28 cellular contexts compared by ENCODE assay signal in genomic region chrX:40530471-40530870, GRCh38. TPM values are rescaled to one million over a fixed set of nuclear protein-coding genes. Genes with fewer than 3 reads are reported as not detected.
DNase-seq lines count a peak whose midpoint lies in the region; ATAC-seq and TF ChIP-seq lines count a peak whose summit lies in the region.
"Had no signal": no experiment of that assay in that cellular context is flagged by ENCODE, and none has a peak within 500 bp of the region (broad histone marks: within the 10 kb centered on the region; RNA-seq: fewer than 3 reads in every experiment).

No MANE protein-coding gene starts in this region.

- H3K79me2 ChIP-seq in hepatocyte = no peaks in the 10 kb centered on the region

- POLR2A ChIA-PET in Caco-2 (lab: Charles Lee) = no interaction called here

- BruUV-seq in Caco-2 (replicated peaks; lab: Mats Ljungman, UMichigan) = no TSS peak

- no peaks in the 10 kb centered on the region for H3K9me2 ChIP-seq in hepatocyte (replicated peaks; ENCODE audit: insufficient read depth)

- no peaks in the 10 kb centered on the region for H3K27me3 ChIP-seq in Caco-2 (replicated peaks; ENCODE audit: control insufficient read depth, insufficient read depth, low read length)
- no peaks in the 10 kb centered on the region for H3K27me3 ChIP-seq in hepatocyte

- WGBS in hepatocyte (ENCODE audit: low lambda C conversion rate, missing lambda C conversion rate) = 40% methylated on average over 2 of the region's 3 CpGs

- H3K36me3 ChIP-seq in Caco-2 (ENCODE audit: control insufficient read depth, insufficient read depth, low read length) = no peaks in the 10 kb centered on the region
- no peaks in the 10 kb centered on the region for H3K36me3 ChIP-seq in hepatocyte (replicated peaks; ENCODE audit: insufficient read depth, low read depth)
- H3K36me3 ChIP-seq: BLaER1 treated with 17β-estradiol and CSF1 and Interleukin-3, amounts not matched to agents 10 nM and 100 nM had no signal

- H3K4me3 ChIP-seq in Caco-2 (ENCODE audit: low read depth, low read length) (no peak overlapping the region), hepatocyte (no peak overlapping the region)
- H3K4me3 ChIP-seq: BLaER1 treated with 17β-estradiol and CSF1 and Interleukin-3, amounts not matched to agents 10 nM and 100 nM; GM12878; GM23248 had no signal

- TF ChIP-seq CTCF in Caco-2 (IDR thresholded peaks at IDR 0.05; ENCODE audit: insufficient read depth in 1 of 2, low read depth in 1 of 2, low read length in 1 of 2, severe bottlenecking in 1 of 2, unreplicated experiment in 1 of 2) (no peak), hepatocyte (IDR thresholded peaks at IDR 0.05; ENCODE audit: poor library complexity) (no peak), nephron progenitor cell (IDR thresholded peaks at IDR 0.05) (no peak)

- H3K36me3 Mint-ChIP-seq in Caco-2 (ENCODE audit: insufficient read depth, unreplicated experiment) (no peaks in the 10 kb centered on the region), nephron progenitor cell (ENCODE audit: low read depth) (no peaks in the 10 kb centered on the region)
- H3K36me3 Mint-ChIP-seq: T-cell had no signal

- CTCF ChIA-PET in Caco-2 (lab: Charles Lee) = no interaction called here

- H3K4me1 ChIP-seq in Caco-2 (peaks cover 9% of the 10 kb centered on the region), hepatocyte (ENCODE audit: insufficient read depth) (peaks cover 6% of the 10 kb centered on the region)
- H3K4me1 ChIP-seq: BLaER1 treated with 17β-estradiol and CSF1 and Interleukin-3, amounts not matched to agents 10 nM and 100 nM had no signal

- H3K4me1 Mint-ChIP-seq in Caco-2 (ENCODE audit: low read depth, unreplicated experiment) (no peaks in the 10 kb centered on the region), nephron progenitor cell (peaks cover 36% of the 10 kb centered on the region)
- H3K4me1 Mint-ChIP-seq: T-cell had no signal

- DNase-seq in Caco-2 (peak; percentile 35 to 76), NCI-H69 (lab: John Stamatoyannopoulos, UW) (peak; percentile 17), hepatocyte (ENCODE audit: low spot score) (no peak), nephron progenitor cell (peak; percentile 15), NCI-H2196 treated with DMSO at 0.1 percent for 48 hours (lab: John Stamatoyannopoulos, UW; ENCODE audit: unreplicated experiment) (no peak), DMS 273 (lab: John Stamatoyannopoulos, UW; ENCODE audit: unreplicated experiment) (no peak)
- DNase-seq: CD4-positive, alpha-beta T cell; GDM1; GM23248; H7; IMR-90; NCI-H1092; NCI-H1417 treated with DMSO at 0.1 percent for 48 hours; NCI-H187; NCI-H2081 treated with DMSO at 0.1 percent for 48 hours; NCI-H2171; NCI-H345; NCI-H510A treated with DMSO at 0.1 percent for 48 hours; NCI-H748 treated with DMSO at 0.1 percent for 48 hours; NK-92 treated with Interleukin-12 subunit alpha and Interleukin-12 subunit beta, amount 100 ng/mL, for 24 hours; Right ventricle myocardium superior; RPMI8226; T-cell had no signal

- no peak overlapping the region for H2AFZ ChIP-seq in hepatocyte
- H2AFZ ChIP-seq: GM23248 had no signal

- no peak overlapping the region for H3K4me3 Mint-ChIP-seq in Caco-2 (ENCODE audit: unreplicated experiment)
- peak overlapping the region; percentile 60 for H3K4me3 Mint-ChIP-seq in nephron progenitor cell
- H3K4me3 Mint-ChIP-seq: CD4-positive, alpha-beta T cell; T-cell had no signal

- peak overlapping the region; percentile 34 for H3K27ac ChIP-seq in hepatocyte
- H3K27ac ChIP-seq: BLaER1 treated with 17β-estradiol and CSF1 and Interleukin-3, amounts not matched to agents 10 nM and 100 nM; GM23248; KMS-11 had no signal

- no peaks in the 10 kb centered on the region for H4K20me1 ChIP-seq in hepatocyte (ENCODE audit: insufficient read depth, poor library complexity, severe bottlenecking)
- H4K20me1 ChIP-seq: BLaER1 treated with 17β-estradiol and CSF1 and Interleukin-3, amounts not matched to agents 10 nM and 100 nM had no signal

- H3K4me2 ChIP-seq in hepatocyte = peak overlapping the region; percentile 41
- H3K4me2 ChIP-seq: BLaER1 treated with 17β-estradiol and CSF1 and Interleukin-3, amounts not matched to agents 10 nM and 100 nM; KMS-11 had no signal

- H3K9me3 ChIP-seq in Caco-2 (no peaks in the 10 kb centered on the region), hepatocyte (ENCODE audit: low read depth) (no peaks in the 10 kb centered on the region)

- no peak for ATAC-seq in HG03045 (IDR thresholded peaks at IDR 0.05; ENCODE audit: unreplicated experiment)
- ATAC-seq in HG02885 (IDR thresholded peaks at IDR 0.05; ENCODE audit: poor library complexity, unreplicated experiment) = no peak
- ATAC-seq: GM12878, T-cell had no signal

- no peaks in the 10 kb centered on the region for H3K9me3 Mint-ChIP-seq in Caco-2 (ENCODE audit: unreplicated experiment)
- peaks cover 49% of the 10 kb centered on the region for H3K9me3 Mint-ChIP-seq in nephron progenitor cell
- H3K9me3 Mint-ChIP-seq: CD4-positive, alpha-beta T cell; T-cell had no signal

- no peaks in the 10 kb centered on the region for H3K27me3 Mint-ChIP-seq in Caco-2 (ENCODE audit: insufficient read depth, unreplicated experiment)
- peaks cover 20% of the 10 kb centered on the region for H3K27me3 Mint-ChIP-seq in nephron progenitor cell (ENCODE audit: low read depth, poor library complexity)
- H3K27me3 Mint-ChIP-seq: CD4-positive, alpha-beta T cell had no signal

- H3K27ac Mint-ChIP-seq in Caco-2 (ENCODE audit: unreplicated experiment) = no peak overlapping the region
- peak overlapping the region; percentile 95 for H3K27ac Mint-ChIP-seq in nephron progenitor cell
- H3K27ac Mint-ChIP-seq: CD4-positive, alpha-beta T cell; T-cell had no signal

- intact Hi-C loops in Caco-2 (cut with micrococcal nuclease; ENCODE audit: unreplicated experiment) = no loop called here

RNA-seq across cellular contexts. Expression of gene ATP6AP2, which starts 50.3 kb away (rescaled TPM):
- total RNA-seq in Caco-2 (2022) (86.6 and 90.0 TPM in 2 replicates), hepatocyte (127 and 131 TPM in 2 replicates)
- polyA plus RNA-seq in hepatocyte = 154 and 158 TPM in 2 replicates

Comparison
In these comparisons a context has a peak if more than half of its experiments do, and no peak if none do; other contexts are left out.
1. DNase-seq: peak in Caco-2 (2 of 2), NCI-H69 (single experiment) and nephron progenitor cell (single experiment); none in hepatocyte (single experiment), NCI-H2196 treated with DMSO at 0.1 percent for 48 hours (single experiment) and DMS 273 (single experiment).